In genomic region chr5:143762636-143763035, GRCh38 we compare ENCODE assay signal across 39 cellular contexts. TPM values are rescaled to one million over a fixed set of nuclear protein-coding genes. Genes with fewer than 3 reads are reported as not detected.
"Had no signal": no experiment of that assay in that cellular context is flagged by ENCODE, and none has a peak within 500 bp of the region (broad histone marks: within the 10 kb centered on the region; RNA-seq: fewer than 3 reads in every experiment).

No MANE protein-coding gene starts in this region.

- H3K4me3 ChIP-seq: MG63 had no signal

- H3K36me3 ChIP-seq: MG63 had no signal

- H3K9me3 ChIP-seq: MG63 had no signal

- DNase-seq: Kasumi-1, MG63, MM.1S, MV-4-11, NCI-H1048, NCI-H1092, NCI-H1092 treated with DMSO at 0.1 percent for 48 hours, NCI-H1105, NCI-H1105 treated with DMSO at 0.1 percent for 48 hours, NCI-H1417, NCI-H1417 treated with DMSO at 0.1 percent for 48 hours, NCI-H1436, NCI-H1436 treated with DMSO at 0.1 percent for 48 hours, NCI-H146, NCI-H1694, NCI-H1694 treated with DMSO at 0.1 percent for 48 hours, NCI-H187, NCI-H187 treated with DMSO at 0.1 percent for 48 hours, NCI-H1930, NCI-H2029, NCI-H2029 treated with DMSO at 0.1 percent for 48 hours, NCI-H2081, NCI-H2081 treated with DMSO at 0.1 percent for 48 hours, NCI-H2107, NCI-H2171, NCI-H2171 treated with DMSO at 0.1 percent for 48 hours, NCI-H2227 treated with DMSO at 0.1 percent for 48 hours, NCI-H226, NCI-H345, NCI-H446, NCI-H446 treated with DMSO at 0.1 percent for 48 hours, NCI-H510A, NCI-H510A treated with DMSO at 0.1 percent for 48 hours, NCI-H524, NCI-H524 treated with DMSO at 0.1 percent for 48 hours had no signal

- H3K27me3 ChIP-seq: MG63 had no signal

RNA-seq across cellular contexts. Expression of gene HMHB1, which starts 49.3 kb away (rescaled TPM):
- total RNA-seq: LHCN-M2, M059J, MCF 10A, NCI-H460 had no signal
